ENCODE assay signal across 1 cellular context in genomic region chr22:50032941-50033601, GRCh38.
TF ChIP-seq lines count a peak whose summit lies in the region.

No MANE protein-coding gene starts in this region.

TF ChIP-seq in H1, 55 proteins besides CTCF, POLR2A, EP300 and RAD21:
- TF ChIP-seq ZNF274 (IDR thresholded peaks at IDR 0.05; ENCODE audit: borderline replicate concordance, extremely low read depth, low read length), result no peak
- no peak for TF ChIP-seq RXRA (IDR thresholded peaks at IDR 0.05; ENCODE audit: insufficient read depth, low read depth, low read length)
- no peak for TF ChIP-seq CHD2 (IDR thresholded peaks at IDR 0.05; ENCODE audit: low read length)
- no peak for TF ChIP-seq NANOG (IDR thresholded peaks at IDR 0.05; ENCODE audit: insufficient read depth, low read depth, low read length, poor library complexity, severe bottlenecking)
- no peak for TF ChIP-seq YY1 (IDR thresholded peaks at IDR 0.05; ENCODE audit: low read depth, low read length)
- TF ChIP-seq ATF3 (IDR thresholded peaks at IDR 0.05; ENCODE audit: insufficient read depth, low read depth, low read length), result no peak
- TF ChIP-seq HDAC2 (IDR thresholded peaks at IDR 0.05; ENCODE audit: borderline replicate concordance in 1 of 2, low read depth in 2 of 2, low read length in 2 of 2), result no peak
- TF ChIP-seq SP1 (IDR thresholded peaks at IDR 0.05; ENCODE audit: low read depth, low read length), result no peak
- TF ChIP-seq TBP (IDR thresholded peaks at IDR 0.05; ENCODE audit: low read depth, low read length), result no peak
- TF ChIP-seq CREB1 (IDR thresholded peaks at IDR 0.05), result no peak
- no peak for TF ChIP-seq ASH2L (IDR thresholded peaks at IDR 0.05; ENCODE audit: low read length)
- no peak for TF ChIP-seq SUZ12 (IDR thresholded peaks at IDR 0.05; ENCODE audit: low read length)
- no peak for TF ChIP-seq CHD1 (IDR thresholded peaks at IDR 0.05; ENCODE audit: low read depth, low read length)
- no peak for TF ChIP-seq GTF2F1 (IDR thresholded peaks at IDR 0.05; ENCODE audit: borderline replicate concordance, low read depth, low read length)
- TF ChIP-seq MAFK (IDR thresholded peaks at IDR 0.05; ENCODE audit: low read depth, low read length), result no peak
- TF ChIP-seq EZH2 (IDR thresholded peaks at IDR 0.05; ENCODE audit: low read depth, low read length, severe bottlenecking), result no peak
- no peak for TF ChIP-seq RNF2 (IDR thresholded peaks at IDR 0.05; ENCODE audit: borderline replicate concordance, low read depth, low read length, missing control alignments, poor library complexity, severe bottlenecking)
- TF ChIP-seq KDM4A (IDR thresholded peaks at IDR 0.05; ENCODE audit: low read depth, low read length, severe bottlenecking), result no peak
TF ChIP-seq in H1: peak in this region for 0.
